14 cellular contexts compared by ENCODE assay signal in genomic region chr16:22307838-22308237, GRCh38.
"Had no signal": no experiment of that assay in that cellular context is flagged by ENCODE, and none has a peak within 500 bp of the region (broad histone marks: within the 10 kb centered on the region; RNA-seq: fewer than 3 reads in every experiment).

No MANE protein-coding gene starts in this region.

- H3K4me3 Mint-ChIP-seq: type B pancreatic cell had no signal

- H3K4me3 ChIP-seq: ascending aorta, coronary artery, gastrocnemius medialis, left lung, skin epidermis, stomach had no signal

- H3K27ac ChIP-seq: ascending aorta, coronary artery, gastrocnemius medialis, left lung, skin epidermis, stomach, WERI-Rb-1 had no signal

- H3K27me3 ChIP-seq: ascending aorta, gastrocnemius medialis, left lung, stomach had no signal

- ATAC-seq: gastrocnemius medialis, left lung had no signal

- H3K27ac Mint-ChIP-seq: type B pancreatic cell had no signal

- H3K9me3 ChIP-seq: ascending aorta, gastrocnemius medialis, left lung, stomach had no signal

- H3K4me1 ChIP-seq: ascending aorta, gastrocnemius medialis, left lung, stomach had no signal

- H3K9me3 Mint-ChIP-seq: type B pancreatic cell had no signal

- DNase-seq: activated CD4-positive, alpha-beta T cell treated with anti-CD3 and anti-CD28 coated beads for 1 hour; activated gamma-delta T cell treated with Interleukin-2 at 50 U/mL for 16 hours; gastrocnemius medialis; head of caudate nucleus; left lung; mammary epithelial cell; midbrain; stomach; SW 1271; WERI-Rb-1 had no signal

- H3K27me3 Mint-ChIP-seq: type B pancreatic cell had no signal
